ENCODE assay signal across 18 cellular contexts in genomic region chr9:137319976-137320551, GRCh38. TPM values are rescaled to one million over a fixed set of nuclear protein-coding genes. Genes with fewer than 3 reads are reported as not detected.
DNase-seq lines count a peak whose midpoint lies in the region; ATAC-seq and TF ChIP-seq lines count a peak whose summit lies in the region.
"Had no signal": no experiment of that assay in that cellular context is flagged by ENCODE, and none has a peak within 500 bp of the region (broad histone marks: within the 10 kb centered on the region; RNA-seq: fewer than 3 reads in every experiment).

No MANE protein-coding gene starts in this region.

- no peaks in the 10 kb centered on the region for H3K27me3 ChIP-seq in OCI-LY3 (ENCODE audit: low read depth, low read length)

- H3K4me1 Mint-ChIP-seq in activated naive CD4-positive, alpha-beta T cell treated with anti-CD3 and anti-CD28 coated beads, Interleukin-2, amount 10 ng/mL, durations not matched to agents 7 days and 5 days, result peaks cover 17% of the 10 kb centered on the region
- no peaks in the 10 kb centered on the region for H3K4me1 Mint-ChIP-seq in type B pancreatic cell (ENCODE audit: unreplicated experiment)

- peak; percentile 22 for DNase-seq in activated naive CD4-positive, alpha-beta T cell treated with anti-CD3 and anti-CD28 coated beads, Interleukin-2, amount 10 ng/mL, durations not matched to agents 7 days and 5 days
- DNase-seq in activated naive CD4-positive, alpha-beta T cell (lab: John Stamatoyannopoulos, UW), result no peak
- DNase-seq in islet precursor cell (peak; percentile 55), type B pancreatic cell (ENCODE audit: extremely low spot score, unreplicated experiment) (peak; percentile 68), amniotic stem cell (lab: John Stamatoyannopoulos, UW) (no peak)
- DNase-seq: activated T-cell treated with anti-CD3 and anti-CD28 coated beads, Interleukin-2, amount 50 U/mL, for 72 hours; Calu3; central memory CD4-positive, alpha-beta T cell; mammary epithelial cell; NCI-H2081 treated with DMSO at 0.1 percent for 48 hours; NCI-H524; stimulated activated CD4-positive, alpha-beta T cell treated with anti-CD3 and anti-CD28 coated beads, Interleukin-12 subunit alpha, Interleukin-12 subunit beta, amount 100 ng/mL, for 4 hours; stimulated activated naive CD4-positive, alpha-beta T cell treated with Interleukin-2 at 50 U/mL for 16 hours had no signal

- no peaks in the 10 kb centered on the region for H3K36me3 ChIP-seq in OCI-LY3 (replicated peaks; ENCODE audit: low read depth, low read length)

- H3K27ac ChIP-seq in OCI-LY3 (ENCODE audit: low read length), result no peak overlapping the region

- TF ChIP-seq CTCF in OCI-LY3 (IDR thresholded peaks at IDR 0.05; ENCODE audit: low read depth, low read length), result no peak
- TF ChIP-seq CTCF in type B pancreatic cell (conservative IDR thresholded peaks at IDR 0.05), result no peak

- H3K27ac Mint-ChIP-seq in activated naive CD4-positive, alpha-beta T cell treated with anti-CD3 and anti-CD28 coated beads, Interleukin-2, amount 10 ng/mL, durations not matched to agents 7 days and 5 days, result peak overlapping the region; percentile 85
- H3K27ac Mint-ChIP-seq in type B pancreatic cell, result no peak overlapping the region
- H3K27ac Mint-ChIP-seq: activated T-cell treated with anti-CD3 and anti-CD28 coated beads, Interleukin-2, amount 50 U/mL, for 72 hours; progenitor cell of endocrine pancreas had no signal

- H3K4me3 Mint-ChIP-seq in activated naive CD4-positive, alpha-beta T cell treated with anti-CD3 and anti-CD28 coated beads, Interleukin-2, amount 10 ng/mL, durations not matched to agents 7 days and 5 days, result no peak overlapping the region
- no peak overlapping the region for H3K4me3 Mint-ChIP-seq in type B pancreatic cell

- H3K9me3 ChIP-seq in OCI-LY3 (ENCODE audit: insufficient read depth, low read length), result no peaks in the 10 kb centered on the region

- H3K36me3 Mint-ChIP-seq in activated naive CD4-positive, alpha-beta T cell treated with anti-CD3 and anti-CD28 coated beads, Interleukin-2, amount 10 ng/mL, durations not matched to agents 7 days and 5 days, result peaks cover 1% of the 10 kb centered on the region
- H3K36me3 Mint-ChIP-seq in type B pancreatic cell, result no peaks in the 10 kb centered on the region
- H3K36me3 Mint-ChIP-seq: naive B cell had no signal

- peaks cover 28% of the 10 kb centered on the region for H3K4me1 ChIP-seq in OCI-LY3 (ENCODE audit: low read length)

- no peaks in the 10 kb centered on the region for H4K20me1 ChIP-seq in OCI-LY3 (ENCODE audit: insufficient read depth, low read length)

- peaks cover 24% of the 10 kb centered on the region for H3K27me3 Mint-ChIP-seq in activated naive CD4-positive, alpha-beta T cell treated with anti-CD3 and anti-CD28 coated beads, Interleukin-2, amount 10 ng/mL, durations not matched to agents 7 days and 5 days
- no peaks in the 10 kb centered on the region for H3K27me3 Mint-ChIP-seq in type B pancreatic cell
- H3K27me3 Mint-ChIP-seq: progenitor cell of endocrine pancreas had no signal

- H3K9ac ChIP-seq in OCI-LY3 (ENCODE audit: low read length), result peak overlapping the region; percentile 61; the same call in 1 of the 2 replicates

- H3K4me2 ChIP-seq in OCI-LY3 (ENCODE audit: low read length), result peak overlapping the region; percentile 77

- no peaks in the 10 kb centered on the region for H3K9me3 Mint-ChIP-seq in activated naive CD4-positive, alpha-beta T cell treated with anti-CD3 and anti-CD28 coated beads, Interleukin-2, amount 10 ng/mL, durations not matched to agents 7 days and 5 days
- no peaks in the 10 kb centered on the region for H3K9me3 Mint-ChIP-seq in type B pancreatic cell
- H3K9me3 Mint-ChIP-seq: activated T-cell treated with anti-CD3 and anti-CD28 coated beads, Interleukin-2, amount 50 U/mL, for 72 hours; naive B cell had no signal

- no peak overlapping the region for H2AFZ ChIP-seq in OCI-LY3 (ENCODE audit: low read depth, low read length)

- H3K4me3 ChIP-seq in OCI-LY3 (ENCODE audit: low read length), result peak overlapping the region; percentile 64; the same call in 1 of the 2 replicates

- no peaks in the 10 kb centered on the region for H3K79me2 ChIP-seq in OCI-LY3 (ENCODE audit: low read length)

- ATAC-seq in HG03457 (IDR thresholded peaks at IDR 0.05; ENCODE audit: unreplicated experiment) (no peak), GM21825 (IDR thresholded peaks at IDR 0.05; ENCODE audit: unreplicated experiment) (no peak)

- CTCF ChIA-PET in activated naive CD4-positive, alpha-beta T cell treated with anti-CD3 and anti-CD28 coated beads, Interleukin-2, amount 10 ng/mL, durations not matched to agents 7 days and 5 days (lab: Charles Lee), result no interaction called here

RNA-seq across cellular contexts. Expression of gene NRARP, which starts 18.0 kb away (rescaled TPM):
- 17.9 and 21.7 TPM in 2 replicates for total RNA-seq in type B pancreatic cell (ENCODE audit: low replicate concordance)

RNA-seq across cellular contexts. Expression of gene TOR4A, which starts 42.5 kb away (rescaled TPM):
- total RNA-seq in type B pancreatic cell (ENCODE audit: low replicate concordance), result 2.7 and 4.5 TPM in 2 replicates

Comparison
In these comparisons a context has a peak if more than half of its experiments do, and no peak if none do; other contexts are left out.
1. DNase-seq: peak in activated naive CD4-positive, alpha-beta T cell treated with anti-CD3 and anti-CD28 coated beads, Interleukin-2, amount 10 ng/mL, durations not matched to agents 7 days and 5 days (single experiment), islet precursor cell (single experiment) and type B pancreatic cell (single experiment); none in activated naive CD4-positive, alpha-beta T cell (0 of 4) and amniotic stem cell (single experiment).